Comparison of ENCODE assay signal across 8 cellular contexts in genomic region chrX:110852180-110852579, GRCh38.
DNase-seq lines count a peak whose midpoint lies in the region; ATAC-seq and TF ChIP-seq lines count a peak whose summit lies in the region.

No MANE protein-coding gene starts in this region.

- H3K4me3 ChIP-seq in fibroblast of mammary gland (ENCODE audit: control insufficient read depth, low read depth, low read length) = no peak overlapping the region

- ATAC-seq in GM18502 (IDR thresholded peaks at IDR 0.05; ENCODE audit: poor library complexity, unreplicated experiment) = peak; percentile 47
- ATAC-seq in HG03108 (IDR thresholded peaks at IDR 0.05; ENCODE audit: unreplicated experiment) = no peak
- no peak for ATAC-seq in GM18519 (IDR thresholded peaks at IDR 0.05; ENCODE audit: low FRiP score, unreplicated experiment)

- peak; percentile 33 for DNase-seq in AG08395 (ENCODE audit: low spot score)
- DNase-seq in NCI-H69 (lab: John Stamatoyannopoulos, UW) = peak; percentile 50
- peak; percentile 33 for DNase-seq in fibroblast of mammary gland (ENCODE audit: low read depth)
- no peak for DNase-seq in hepatic stellate cell (ENCODE audit: low spot score)
- DNase-seq in caudate nucleus (lab: John Stamatoyannopoulos, UW) = no peak

- no peak overlapping the region for H3K27ac ChIP-seq in caudate nucleus (ENCODE audit: low read depth, low read length)

- TF ChIP-seq CTCF in fibroblast of mammary gland (conservative IDR thresholded peaks at IDR 0.05; ENCODE audit: control insufficient read depth, insufficient read depth, low read depth, low read length) = peak; percentile 72

Comparison
In these comparisons a context has a peak if more than half of its experiments do, and no peak if none do; other contexts are left out.
1. DNase-seq: peak in AG08395 (single experiment), NCI-H69 (single experiment) and fibroblast of mammary gland (single experiment); none in hepatic stellate cell (single experiment) and caudate nucleus (0 of 61).